1 cellular context compared by ENCODE assay signal in genomic region chr15:40806672-40807027, GRCh38.
A peak's percentile ranks its signal among the peaks of the same experiment; 100 is the strongest.
TF ChIP-seq lines count a peak whose summit lies in the region.

No MANE protein-coding gene starts in this region.

TF ChIP-seq in K562, 482 proteins besides CTCF, POLR2A, EP300 and RAD21:
- TF ChIP-seq ARHGAP35 (IDR thresholded peaks at IDR 0.05; ENCODE audit: partially characterized antibody), result no peak
- TF ChIP-seq CEBPG (CRISPR knock-in tag; IDR thresholded peaks at IDR 0.05), result 0 out of 2 replicates have a peak, but pooled peaks have one; percentile 22
- TF ChIP-seq CEBPG (tag; conservative IDR thresholded peaks at IDR 0.05 in 1 of 2, IDR thresholded peaks at IDR 0.05 in 1 of 2), result no peak
- TF ChIP-seq POLR2G (IDR thresholded peaks at IDR 0.05; ENCODE audit: low read depth, low read length), result no peak
- no peak for TF ChIP-seq GTF2F1 (IDR thresholded peaks at IDR 0.05; ENCODE audit: low read depth, low read length)
- no peak for TF ChIP-seq GATAD2A (IDR thresholded peaks at IDR 0.05)
- TF ChIP-seq PML (IDR thresholded peaks at IDR 0.05; ENCODE audit: low read length), result no peak
- no peak for TF ChIP-seq ZNF184 (CRISPR knock-in tag; IDR thresholded peaks at IDR 0.05)
- no peak for TF ChIP-seq SIRT6 (IDR thresholded peaks at IDR 0.05; ENCODE audit: low read depth, low read length)
- TF ChIP-seq, protein P1, sequence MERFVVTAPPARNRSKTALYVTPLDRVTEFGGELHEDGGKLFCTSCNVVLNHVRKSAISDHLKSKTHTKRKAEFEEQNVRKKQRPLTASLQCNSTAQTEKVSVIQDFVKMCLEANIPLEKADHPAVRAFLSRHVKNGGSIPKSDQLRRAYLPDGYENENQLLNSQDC (CRISPR knock-in tag; IDR thresholded peaks at IDR 0.05), result 0 out of 2 replicates have a peak, but pooled peaks have one; percentile 22
- 0 out of 2 replicates have a peak, but pooled peaks have one; percentile 20 for TF ChIP-seq LEF1 (IDR thresholded peaks at IDR 0.05)
- peak; percentile 80; the same call in 1 of the 2 replicates for TF ChIP-seq MGA (IDR thresholded peaks at IDR 0.05)
- TF ChIP-seq EP400 (IDR thresholded peaks at IDR 0.05), result peak; percentile 63; the same call in 1 of the 2 replicates
- no peak for TF ChIP-seq JUN (IDR thresholded peaks at IDR 0.05; ENCODE audit: borderline replicate concordance, low read depth, low read length)
- 0 out of 2 replicates have a peak, but pooled peaks have one; percentile 65 for TF ChIP-seq JUN (CRISPR knock-in tag; IDR thresholded peaks at IDR 0.05; ENCODE audit: borderline replicate concordance)
- TF ChIP-seq, protein P2, sequence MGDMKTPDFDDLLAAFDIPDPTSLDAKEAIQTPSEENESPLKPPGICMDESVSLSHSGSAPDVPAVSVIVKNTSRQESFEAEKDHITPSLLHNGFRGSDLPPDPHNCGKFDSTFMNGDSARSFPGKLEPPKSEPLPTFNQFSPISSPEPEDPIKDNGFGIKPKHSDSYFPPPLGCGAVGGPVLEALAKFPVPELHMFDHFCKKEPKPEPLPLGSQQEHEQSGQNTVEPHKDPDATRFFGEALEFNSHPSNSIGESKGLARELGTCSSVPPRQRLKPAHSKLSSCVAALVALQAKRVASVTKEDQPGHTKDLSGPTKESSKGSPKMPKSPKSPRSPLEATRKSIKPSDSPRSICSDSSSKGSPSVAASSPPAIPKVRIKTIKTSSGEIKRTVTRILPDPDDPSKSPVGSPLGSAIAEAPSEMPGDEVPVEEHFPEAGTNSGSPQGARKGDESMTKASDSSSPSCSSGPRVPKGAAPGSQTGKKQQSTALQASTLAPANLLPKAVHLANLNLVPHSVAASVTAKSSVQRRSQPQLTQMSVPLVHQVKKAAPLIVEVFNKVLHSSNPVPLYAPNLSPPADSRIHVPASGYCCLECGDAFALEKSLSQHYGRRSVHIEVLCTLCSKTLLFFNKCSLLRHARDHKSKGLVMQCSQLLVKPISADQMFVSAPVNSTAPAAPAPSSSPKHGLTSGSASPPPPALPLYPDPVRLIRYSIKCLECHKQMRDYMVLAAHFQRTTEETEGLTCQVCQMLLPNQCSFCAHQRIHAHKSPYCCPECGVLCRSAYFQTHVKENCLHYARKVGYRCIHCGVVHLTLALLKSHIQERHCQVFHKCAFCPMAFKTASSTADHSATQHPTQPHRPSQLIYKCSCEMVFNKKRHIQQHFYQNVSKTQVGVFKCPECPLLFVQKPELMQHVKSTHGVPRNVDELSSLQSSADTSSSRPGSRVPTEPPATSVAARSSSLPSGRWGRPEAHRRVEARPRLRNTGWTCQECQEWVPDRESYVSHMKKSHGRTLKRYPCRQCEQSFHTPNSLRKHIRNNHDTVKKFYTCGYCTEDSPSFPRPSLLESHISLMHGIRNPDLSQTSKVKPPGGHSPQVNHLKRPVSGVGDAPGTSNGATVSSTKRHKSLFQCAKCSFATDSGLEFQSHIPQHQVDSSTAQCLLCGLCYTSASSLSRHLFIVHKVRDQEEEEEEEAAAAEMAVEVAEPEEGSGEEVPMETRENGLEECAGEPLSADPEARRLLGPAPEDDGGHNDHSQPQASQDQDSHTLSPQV (IDR thresholded peaks at IDR 0.05), result peak; percentile 77; the same call in 1 of the 2 replicates
